In genomic region chr7:121330053-121330833, GRCh38 we compare ENCODE assay signal across 8 cellular contexts. TPM values are rescaled to one million over a fixed set of nuclear protein-coding genes. Genes with fewer than 3 reads are reported as not detected.
A peak's percentile ranks its signal among the peaks of the same experiment; 100 is the strongest.
DNase-seq lines count a peak whose midpoint lies in the region; ATAC-seq and TF ChIP-seq lines count a peak whose summit lies in the region.

No MANE protein-coding gene starts in this region.

- H3K36me3 ChIP-seq in heart right ventricle = no peaks in the 10 kb centered on the region

- peaks cover 8 to 89% (median 79%) of the 10 kb centered on the region in 7 donors for H3K27me3 ChIP-seq in heart right ventricle

- peak overlapping the region in 9 of 10 donors; percentile 25 to 52 (median 40) for H3K4me3 ChIP-seq in heart right ventricle
- peak overlapping the region; percentile 58 for H3K4me3 ChIP-seq in iPS-18c (ENCODE audit: insufficient read depth, low read depth, low read length)

- peaks cover 47% of the 10 kb centered on the region for H3K27me3 Mint-ChIP-seq in activated CD8-positive, alpha-beta T cell treated with anti-CD3 and anti-CD28 coated beads for 36 hours
- no peaks in the 10 kb centered on the region for H3K27me3 Mint-ChIP-seq in stimulated activated memory B cell treated with anti-CD40 and anti-IgM and Interleukin-4, amounts not matched to agents 10 μg/mL and 1 μg/mL and 100 μg/mL, for 72 hours

- ATAC-seq in heart right ventricle = peak in 2 of 8 donors; percentile 12 to 21
- ATAC-seq in HG03025 (IDR thresholded peaks at IDR 0.05; ENCODE audit: low FRiP score, unreplicated experiment) = peak; percentile 36
- peak; percentile 14 for ATAC-seq in activated CD8-positive, alpha-beta T cell treated with anti-CD3 and anti-CD28 coated beads for 36 hours
- ATAC-seq in stimulated activated memory B cell treated with anti-CD40 and anti-IgM and Interleukin-4, amounts not matched to agents 10 μg/mL and 1 μg/mL and 100 μg/mL, for 72 hours = peak; percentile 77
- no peak for ATAC-seq in HG03565 (IDR thresholded peaks at IDR 0.05; ENCODE audit: unreplicated experiment)

- no peak overlapping the region for H3K27ac ChIP-seq in heart right ventricle

- POLR2A ChIA-PET in activated CD8-positive, alpha-beta T cell treated with anti-CD3 and anti-CD28 coated beads for 36 hours (lab: Charles Lee) = interaction anchor here (0.6 kb wide), 1 partner anchor 30 kb away, joined by 4 read pairs; no protein-coding TSS in a partner anchor

- DNase-seq in heart right ventricle (no peak), cardiac septum (ENCODE audit: low spot score) (no peak)
- peak; percentile 14 for DNase-seq in activated CD8-positive, alpha-beta T cell treated with anti-CD3 and anti-CD28 coated beads for 36 hours
- no peak for DNase-seq in stimulated activated CD8-positive, alpha-beta memory T cell treated with anti-CD3 and anti-CD28 coated beads, Interleukin-4, amount 100 ng/mL, for 48 hours

- CTCF ChIA-PET in activated CD8-positive, alpha-beta T cell treated with anti-CD3 and anti-CD28 coated beads for 36 hours (lab: Charles Lee) = interaction anchor here (0.8 to 2.3 kb wide), 4 partner anchors 31 to 217 kb away, joined by 3 to 9 read pairs (median 3); no protein-coding TSS in a partner anchor

- intact Hi-C loops in heart right ventricle (cut with DNase I) (no loop called here), cardiac septum (cut with DNase I) (no loop called here)
- intact Hi-C loops in activated CD8-positive, alpha-beta T cell treated with anti-CD3 and anti-CD28 coated beads for 36 hours (cut with micrococcal nuclease) = no loop called here

- peaks cover 6 to 23% (median 18%) of the 10 kb centered on the region in 9 donors for H3K4me1 ChIP-seq in heart right ventricle

- TF ChIP-seq CTCF in heart right ventricle (IDR thresholded peaks at IDR 0.05) = no peak
- TF ChIP-seq CTCF in activated CD8-positive, alpha-beta T cell treated with anti-CD3 and anti-CD28 coated beads for 36 hours (IDR thresholded peaks at IDR 0.05) = no peak

- no peaks in the 10 kb centered on the region for H3K36me3 Mint-ChIP-seq in activated CD8-positive, alpha-beta T cell treated with anti-CD3 and anti-CD28 coated beads for 36 hours (ENCODE audit: low read depth)
- H3K36me3 Mint-ChIP-seq in stimulated activated memory B cell treated with anti-CD40 and anti-IgM and Interleukin-4, amounts not matched to agents 10 μg/mL and 1 μg/mL and 100 μg/mL, for 72 hours = peaks cover 17% of the 10 kb centered on the region

- peaks cover 18% of the 10 kb centered on the region for H3K4me1 Mint-ChIP-seq in activated CD8-positive, alpha-beta T cell treated with anti-CD3 and anti-CD28 coated beads for 36 hours (ENCODE audit: low read depth)
- H3K4me1 Mint-ChIP-seq in stimulated activated memory B cell treated with anti-CD40 and anti-IgM and Interleukin-4, amounts not matched to agents 10 μg/mL and 1 μg/mL and 100 μg/mL, for 72 hours = peaks cover 40% of the 10 kb centered on the region

- H3K9me3 ChIP-seq in heart right ventricle = no peaks in the 10 kb centered on the region
- no peaks in the 10 kb centered on the region for H3K9me3 ChIP-seq in iPS-18c (ENCODE audit: control insufficient read depth, insufficient read depth, low read length)

- H3K27ac Mint-ChIP-seq in activated CD8-positive, alpha-beta T cell treated with anti-CD3 and anti-CD28 coated beads for 36 hours = no peak overlapping the region
- H3K27ac Mint-ChIP-seq in stimulated activated memory B cell treated with anti-CD40 and anti-IgM and Interleukin-4, amounts not matched to agents 10 μg/mL and 1 μg/mL and 100 μg/mL, for 72 hours = peak overlapping the region; percentile 93

- no peaks in the 10 kb centered on the region for H3K9me3 Mint-ChIP-seq in activated CD8-positive, alpha-beta T cell treated with anti-CD3 and anti-CD28 coated beads for 36 hours
- no peaks in the 10 kb centered on the region for H3K9me3 Mint-ChIP-seq in stimulated activated memory B cell treated with anti-CD40 and anti-IgM and Interleukin-4, amounts not matched to agents 10 μg/mL and 1 μg/mL and 100 μg/mL, for 72 hours

- peak overlapping the region; percentile 36 for H3K4me3 Mint-ChIP-seq in activated CD8-positive, alpha-beta T cell treated with anti-CD3 and anti-CD28 coated beads for 36 hours
- peak overlapping the region; percentile 90 for H3K4me3 Mint-ChIP-seq in stimulated activated memory B cell treated with anti-CD40 and anti-IgM and Interleukin-4, amounts not matched to agents 10 μg/mL and 1 μg/mL and 100 μg/mL, for 72 hours

- WGBS in heart right ventricle, 2 donors = 2% methylated on average over 52 of the region's 52 CpGs

RNA-seq across cellular contexts. Expression of gene WNT16, which starts 1.4 kb away (rescaled TPM):
- total RNA-seq in heart right ventricle (not detected), cardiac septum (0.11 TPM)
- not detected for polyA plus RNA-seq in heart right ventricle
- total RNA-seq in activated CD8-positive, alpha-beta T cell treated with anti-CD3 and anti-CD28 coated beads for 36 hours = not detected
